ENCODE assay signal across 16 cellular contexts in the genomic region with DNA sequence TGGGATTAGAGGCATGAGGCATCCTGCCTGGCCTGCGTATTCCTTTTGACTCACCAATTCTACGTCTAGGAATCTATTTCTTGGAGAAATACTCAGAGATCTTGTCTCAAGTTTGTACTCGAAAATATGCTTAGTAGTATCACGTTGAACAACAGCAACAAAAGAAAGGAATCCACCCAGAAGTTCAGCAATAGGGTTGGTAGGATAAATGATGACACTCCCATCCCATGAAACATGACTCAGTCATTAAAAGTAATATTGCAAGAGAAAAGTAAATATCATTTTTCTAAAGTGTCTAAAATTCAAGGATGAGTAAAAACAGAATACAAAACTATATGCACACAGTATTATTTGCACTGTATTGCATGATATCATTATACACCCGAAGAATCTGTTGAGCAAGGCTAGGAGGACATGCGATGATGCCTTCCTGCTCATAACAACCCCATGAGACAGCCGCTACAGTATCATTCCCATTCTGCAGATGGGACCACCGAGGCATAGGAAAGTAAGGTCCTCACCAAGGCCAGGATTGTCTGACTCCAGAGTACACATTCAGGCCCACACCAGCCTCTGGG.
A peak's percentile ranks its signal among the peaks of the same experiment; 100 is the strongest.
DNase-seq lines count a peak whose midpoint lies in the region; ATAC-seq and TF ChIP-seq lines count a peak whose summit lies in the region.
"Had no signal": no experiment of that assay in that cellular context is flagged by ENCODE, and none has a peak within 500 bp of the region (broad histone marks: within the 10 kb centered on the region; RNA-seq: fewer than 3 reads in every experiment).

No MANE protein-coding gene starts in this region.

- ATAC-seq in foreskin keratinocyte (peak; percentile 72), GM18861 (IDR thresholded peaks at IDR 0.05; ENCODE audit: unreplicated experiment) (no peak), HG03139 (IDR thresholded peaks at IDR 0.05; ENCODE audit: unreplicated experiment) (no peak)
- ATAC-seq: GM23338, HepG2 had no signal

- H3K36me3 ChIP-seq in mammary epithelial cell (ENCODE audit: insufficient read depth, low read length), result no peaks in the 10 kb centered on the region
- H3K36me3 ChIP-seq in breast epithelium, result no peaks in the 10 kb centered on the region
- H3K36me3 ChIP-seq: BLaER1 treated with 17β-estradiol and CSF1 and Interleukin-3, amounts not matched to agents 10 nM and 100 nM had no signal

- TF ChIP-seq CTCF in mammary epithelial cell (conservative IDR thresholded peaks at IDR 0.05 in 1 of 2, IDR thresholded peaks at IDR 0.05 in 1 of 2; ENCODE audit: extremely low read depth in 1 of 2, insufficient read depth in 1 of 2, low read depth in 1 of 2, low read length in 2 of 2) (no peak), breast epithelium (IDR thresholded peaks at IDR 0.05) (no peak), epithelial cell of esophagus (IDR thresholded peaks at IDR 0.05; ENCODE audit: insufficient read depth, low read depth, low read length, missing control alignments) (no peak), foreskin keratinocyte (conservative IDR thresholded peaks at IDR 0.05) (no peak)

- no peak for TF ChIP-seq POLR2A in breast epithelium (IDR thresholded peaks at IDR 0.05)

- BruUV-seq in mammary epithelial cell (replicated peaks; lab: Mats Ljungman, UMichigan), result no TSS peak

- no peak overlapping the region for H3K27ac ChIP-seq in mammary epithelial cell (ENCODE audit: insufficient read depth, low read depth, low read length)
- no peak overlapping the region for H3K27ac ChIP-seq in breast epithelium
- H3K27ac ChIP-seq in foreskin keratinocyte, result peak overlapping the region; percentile 32
- H3K27ac ChIP-seq: 22Rv1; BLaER1 treated with 17β-estradiol and CSF1 and Interleukin-3, amounts not matched to agents 10 nM and 100 nM had no signal

- H3K9ac ChIP-seq in mammary epithelial cell (ENCODE audit: insufficient read depth, low read length), result no peak overlapping the region
- H3K9ac ChIP-seq: BLaER1 treated with 17β-estradiol and CSF1 and Interleukin-3, amounts not matched to agents 10 nM and 100 nM had no signal

- H3K4me1 ChIP-seq in mammary epithelial cell (ENCODE audit: insufficient read depth, low read length) (no peaks in the 10 kb centered on the region), breast epithelium (no peaks in the 10 kb centered on the region), foreskin keratinocyte (no peaks in the 10 kb centered on the region)

- in situ Hi-C loops in mammary epithelial cell (cut with MboI; ENCODE audit: low sequenced_read_pairs in 2 of 2), result loop anchor here in 1 of 2 donors (5.0 kb wide), 1 partner anchor 297 kb away; no protein-coding TSS in a partner anchor

- DNase-seq in mammary epithelial cell (peak; percentile 57), breast epithelium (ENCODE audit: low spot score in 2 of 2) (no peak), epithelial cell of esophagus (ENCODE audit: low read depth) (peak; percentile 83), foreskin keratinocyte (peak; percentile 80 to 92), NCI-H1694 (lab: John Stamatoyannopoulos, UW) (no peak)
- DNase-seq: ACHN; CD4-positive, CD25-positive, alpha-beta regulatory T cell; DMS53; GF-D8; H7 had no signal

- no peaks in the 10 kb centered on the region for H3K79me2 ChIP-seq in mammary epithelial cell (ENCODE audit: insufficient read depth, low read length)

- no peak overlapping the region for H3K4me2 ChIP-seq in mammary epithelial cell (ENCODE audit: insufficient read depth, low read depth, low read length)
- H3K4me2 ChIP-seq: BLaER1 treated with 17β-estradiol and CSF1 and Interleukin-3, amounts not matched to agents 10 nM and 100 nM; GM23338 had no signal

- no peak overlapping the region for H2AFZ ChIP-seq in mammary epithelial cell (ENCODE audit: low read depth, low read length)
- H2AFZ ChIP-seq: GM23338 had no signal

- H3K9me3 ChIP-seq in mammary epithelial cell (replicated peaks; ENCODE audit: insufficient read depth, low read length) (no peaks in the 10 kb centered on the region), breast epithelium (no peaks in the 10 kb centered on the region)
- H3K9me3 ChIP-seq: BLaER1 treated with 17β-estradiol and CSF1 and Interleukin-3, amounts not matched to agents 10 nM and 100 nM had no signal

- no peak overlapping the region for H3K4me3 ChIP-seq in mammary epithelial cell (replicated peaks in 1 of 3; ENCODE audit: insufficient read depth in 1 of 3, low read depth in 2 of 3, low read length in 3 of 3)
- no peak overlapping the region for H3K4me3 ChIP-seq in breast epithelium
- H3K4me3 ChIP-seq in epithelial cell of esophagus (ENCODE audit: low read length), result no peak overlapping the region
- H3K4me3 ChIP-seq: BLaER1 treated with 17β-estradiol and CSF1 and Interleukin-3, amounts not matched to agents 10 nM and 100 nM; GM23338 had no signal

- CTCF ChIA-PET in mammary epithelial cell (lab: Charles Lee; ENCODE audit: low non-redundant PET), result no interaction called here

- dilution Hi-C loops in mammary epithelial cell (cut with HindIII; ENCODE audit: low sequenced_read_pairs), result loop anchor here (25.0 kb wide), 1 partner anchor 283 kb away; no protein-coding TSS in a partner anchor

- H3K27me3 ChIP-seq in mammary epithelial cell (ENCODE audit: insufficient read depth, low read length) (peaks cover 5% of the 10 kb centered on the region), breast epithelium (peaks cover 0 to 28% of the 10 kb centered on the region in 2 donors), foreskin keratinocyte (peaks cover 38% of the 10 kb centered on the region)
- H3K27me3 ChIP-seq: BLaER1 treated with 17β-estradiol and CSF1 and Interleukin-3, amounts not matched to agents 10 nM and 100 nM had no signal

- intact Hi-C loops in mammary epithelial cell (cut with micrococcal nuclease) (no loop called here), breast epithelium (cut with DNase I; ENCODE audit: low total_unique reads) (no loop called here)

- WGBS in mammary epithelial cell (ENCODE audit: low coverage, missing lambda C conversion rate), result 71% methylated on average over 8 of the region's 8 CpGs

- H4K20me1 ChIP-seq in mammary epithelial cell (ENCODE audit: insufficient read depth, low read length), result no peaks in the 10 kb centered on the region
- H4K20me1 ChIP-seq: BLaER1 treated with 17β-estradiol and CSF1 and Interleukin-3, amounts not matched to agents 10 nM and 100 nM had no signal

Comparison
In these comparisons a context has a peak if more than half of its experiments do, and no peak if none do; other contexts are left out.
1. DNase-seq: peak in mammary epithelial cell (single experiment), epithelial cell of esophagus (single experiment) and foreskin keratinocyte (2 of 2); none in breast epithelium (0 of 2) and NCI-H1694 (single experiment).